ENCODE assay signal across 1 cellular context in the genomic region with DNA sequence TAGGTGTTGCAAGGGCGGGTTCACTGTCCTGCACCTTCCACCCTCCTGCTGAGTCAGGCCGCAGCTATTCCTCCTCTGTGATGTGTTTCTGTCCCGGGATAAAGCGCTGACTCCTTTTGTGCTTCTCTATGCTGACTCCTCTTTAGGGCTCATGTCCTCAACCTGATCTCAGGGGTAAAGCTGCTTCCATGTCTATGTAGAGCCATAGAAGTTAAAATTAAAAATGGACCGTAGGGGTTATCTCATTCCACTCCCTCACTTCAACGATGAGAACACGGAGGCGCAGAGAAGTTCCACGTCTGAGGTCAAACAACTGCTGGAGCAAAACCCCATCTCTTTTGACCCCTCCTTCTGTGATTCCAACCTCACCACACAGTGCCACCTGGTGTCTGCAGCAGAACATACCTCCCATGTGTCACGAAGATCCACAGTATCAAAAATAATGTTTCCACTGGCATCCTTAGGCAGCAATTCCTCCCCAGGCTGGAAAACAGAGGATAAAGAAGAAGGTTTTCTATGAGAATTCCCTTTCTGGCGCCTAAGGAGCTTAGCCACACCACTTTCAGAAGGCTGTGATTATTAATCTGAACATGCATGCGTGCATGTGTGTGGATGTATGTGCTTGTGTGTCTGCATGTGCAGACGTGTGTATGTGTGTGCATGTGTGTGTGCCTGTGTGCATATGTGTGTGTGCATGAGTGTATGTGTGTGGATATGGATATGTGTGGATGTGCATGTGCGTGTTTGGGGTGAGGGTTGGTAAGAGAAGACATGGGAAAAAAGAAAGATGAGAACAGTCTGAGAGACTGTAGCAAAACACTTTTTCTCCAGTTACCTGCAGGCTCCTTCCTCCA.
TF ChIP-seq lines count a peak whose summit lies in the region.

No MANE protein-coding gene starts in this region.

TF ChIP-seq in HepG2, 621 proteins besides CTCF, POLR2A, EP300 and RAD21 (continued from another document and continues in another):
- TF ChIP-seq, protein P1, sequence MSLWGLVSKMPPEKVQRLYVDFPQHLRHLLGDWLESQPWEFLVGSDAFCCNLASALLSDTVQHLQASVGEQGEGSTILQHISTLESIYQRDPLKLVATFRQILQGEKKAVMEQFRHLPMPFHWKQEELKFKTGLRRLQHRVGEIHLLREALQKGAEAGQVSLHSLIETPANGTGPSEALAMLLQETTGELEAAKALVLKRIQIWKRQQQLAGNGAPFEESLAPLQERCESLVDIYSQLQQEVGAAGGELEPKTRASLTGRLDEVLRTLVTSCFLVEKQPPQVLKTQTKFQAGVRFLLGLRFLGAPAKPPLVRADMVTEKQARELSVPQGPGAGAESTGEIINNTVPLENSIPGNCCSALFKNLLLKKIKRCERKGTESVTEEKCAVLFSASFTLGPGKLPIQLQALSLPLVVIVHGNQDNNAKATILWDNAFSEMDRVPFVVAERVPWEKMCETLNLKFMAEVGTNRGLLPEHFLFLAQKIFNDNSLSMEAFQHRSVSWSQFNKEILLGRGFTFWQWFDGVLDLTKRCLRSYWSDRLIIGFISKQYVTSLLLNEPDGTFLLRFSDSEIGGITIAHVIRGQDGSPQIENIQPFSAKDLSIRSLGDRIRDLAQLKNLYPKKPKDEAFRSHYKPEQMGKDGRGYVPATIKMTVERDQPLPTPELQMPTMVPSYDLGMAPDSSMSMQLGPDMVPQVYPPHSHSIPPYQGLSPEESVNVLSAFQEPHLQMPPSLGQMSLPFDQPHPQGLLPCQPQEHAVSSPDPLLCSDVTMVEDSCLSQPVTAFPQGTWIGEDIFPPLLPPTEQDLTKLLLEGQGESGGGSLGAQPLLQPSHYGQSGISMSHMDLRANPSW (CRISPR knock-in tag; IDR thresholded peaks at IDR 0.05; ENCODE audit: borderline replicate concordance), result peak; percentile 30; the same call in 1 of the 2 replicates
- no peak for TF ChIP-seq ETV6 (CRISPR knock-in tag; conservative IDR thresholded peaks at IDR 0.05)
- TF ChIP-seq POGZ (CRISPR knock-in tag; IDR thresholded peaks at IDR 0.05), result peak; percentile 70
- TF ChIP-seq, protein P2, sequence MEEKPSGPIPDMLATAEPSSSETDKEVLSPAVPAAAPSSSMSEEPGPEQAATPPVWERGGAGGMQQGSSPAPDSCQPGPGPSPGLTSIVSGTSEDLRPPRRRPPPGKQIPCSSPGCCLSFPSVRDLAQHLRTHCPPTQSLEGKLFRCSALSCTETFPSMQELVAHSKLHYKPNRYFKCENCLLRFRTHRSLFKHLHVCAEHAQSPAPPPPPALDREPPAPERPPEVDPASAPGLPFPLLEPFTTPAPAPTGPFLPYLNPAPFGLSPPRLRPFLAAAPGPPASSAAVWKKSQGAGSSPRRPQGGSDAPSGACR (CRISPR knock-in tag; IDR thresholded peaks at IDR 0.05), result no peak
- TF ChIP-seq KLF12 (CRISPR knock-in tag; IDR thresholded peaks at IDR 0.05; ENCODE audit: borderline replicate concordance), result no peak
- TF ChIP-seq ZNF331 (CRISPR knock-in tag; IDR thresholded peaks at IDR 0.05), result 0 out of 2 replicates have a peak, but pooled peaks have one; percentile 14
- TF ChIP-seq, protein P3, sequence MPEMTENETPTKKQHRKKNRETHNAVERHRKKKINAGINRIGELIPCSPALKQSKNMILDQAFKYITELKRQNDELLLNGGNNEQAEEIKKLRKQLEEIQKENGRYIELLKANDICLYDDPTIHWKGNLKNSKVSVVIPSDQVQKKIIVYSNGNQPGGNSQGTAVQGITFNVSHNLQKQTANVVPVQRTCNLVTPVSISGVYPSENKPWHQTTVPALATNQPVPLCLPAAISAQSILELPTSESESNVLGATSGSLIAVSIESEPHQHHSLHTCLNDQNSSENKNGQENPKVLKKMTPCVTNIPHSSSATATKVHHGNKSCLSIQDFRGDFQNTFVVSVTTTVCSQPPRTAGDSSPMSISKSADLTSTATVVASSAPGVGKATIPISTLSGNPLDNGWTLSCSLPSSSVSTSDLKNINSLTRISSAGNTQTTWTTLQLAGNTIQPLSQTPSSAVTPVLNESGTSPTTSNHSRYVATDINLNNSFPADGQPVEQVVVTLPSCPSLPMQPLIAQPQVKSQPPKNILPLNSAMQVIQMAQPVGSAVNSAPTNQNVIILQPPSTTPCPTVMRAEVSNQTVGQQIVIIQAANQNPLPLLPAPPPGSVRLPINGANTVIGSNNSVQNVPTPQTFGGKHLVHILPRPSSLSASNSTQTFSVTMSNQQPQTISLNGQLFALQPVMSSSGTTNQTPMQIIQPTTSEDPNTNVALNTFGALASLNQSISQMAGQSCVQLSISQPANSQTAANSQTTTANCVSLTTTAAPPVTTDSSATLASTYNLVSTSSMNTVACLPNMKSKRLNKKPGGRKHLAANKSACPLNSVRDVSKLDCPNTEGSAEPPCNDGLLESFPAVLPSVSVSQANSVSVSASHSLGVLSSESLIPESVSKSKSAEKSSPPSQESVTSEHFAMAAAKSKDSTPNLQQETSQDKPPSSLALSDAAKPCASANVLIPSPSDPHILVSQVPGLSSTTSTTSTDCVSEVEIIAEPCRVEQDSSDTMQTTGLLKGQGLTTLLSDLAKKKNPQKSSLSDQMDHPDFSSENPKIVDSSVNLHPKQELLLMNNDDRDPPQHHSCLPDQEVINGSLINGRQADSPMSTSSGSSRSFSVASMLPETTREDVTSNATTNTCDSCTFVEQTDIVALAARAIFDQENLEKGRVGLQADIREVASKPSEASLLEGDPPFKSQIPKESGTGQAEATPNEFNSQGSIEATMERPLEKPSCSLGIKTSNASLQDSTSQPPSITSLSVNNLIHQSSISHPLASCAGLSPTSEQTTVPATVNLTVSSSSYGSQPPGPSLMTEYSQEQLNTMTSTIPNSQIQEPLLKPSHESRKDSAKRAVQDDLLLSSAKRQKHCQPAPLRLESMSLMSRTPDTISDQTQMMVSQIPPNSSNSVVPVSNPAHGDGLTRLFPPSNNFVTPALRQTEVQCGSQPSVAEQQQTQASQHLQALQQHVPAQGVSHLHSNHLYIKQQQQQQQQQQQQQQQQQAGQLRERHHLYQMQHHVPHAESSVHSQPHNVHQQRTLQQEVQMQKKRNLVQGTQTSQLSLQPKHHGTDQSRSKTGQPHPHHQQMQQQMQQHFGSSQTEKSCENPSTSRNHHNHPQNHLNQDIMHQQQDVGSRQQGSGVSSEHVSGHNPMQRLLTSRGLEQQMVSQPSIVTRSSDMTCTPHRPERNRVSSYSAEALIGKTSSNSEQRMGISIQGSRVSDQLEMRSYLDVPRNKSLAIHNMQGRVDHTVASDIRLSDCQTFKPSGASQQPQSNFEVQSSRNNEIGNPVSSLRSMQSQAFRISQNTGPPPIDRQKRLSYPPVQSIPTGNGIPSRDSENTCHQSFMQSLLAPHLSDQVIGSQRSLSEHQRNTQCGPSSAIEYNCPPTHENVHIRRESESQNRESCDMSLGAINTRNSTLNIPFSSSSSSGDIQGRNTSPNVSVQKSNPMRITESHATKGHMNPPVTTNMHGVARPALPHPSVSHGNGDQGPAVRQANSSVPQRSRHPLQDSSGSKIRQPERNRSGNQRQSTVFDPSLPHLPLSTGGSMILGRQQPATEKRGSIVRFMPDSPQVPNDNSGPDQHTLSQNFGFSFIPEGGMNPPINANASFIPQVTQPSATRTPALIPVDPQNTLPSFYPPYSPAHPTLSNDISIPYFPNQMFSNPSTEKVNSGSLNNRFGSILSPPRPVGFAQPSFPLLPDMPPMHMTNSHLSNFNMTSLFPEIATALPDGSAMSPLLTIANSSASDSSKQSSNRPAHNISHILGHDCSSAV (CRISPR knock-in tag; IDR thresholded peaks at IDR 0.05; ENCODE audit: borderline replicate concordance), result no peak
- TF ChIP-seq TOE1 (CRISPR knock-in tag; IDR thresholded peaks at IDR 0.05), result no peak
- TF ChIP-seq ZNF672 (CRISPR knock-in tag; IDR thresholded peaks at IDR 0.05), result no peak
- no peak for TF ChIP-seq MTF1 (CRISPR knock-in tag; IDR thresholded peaks at IDR 0.05)
- TF ChIP-seq BHLHE40 (IDR thresholded peaks at IDR 0.05; ENCODE audit: low read length), result no peak
- TF ChIP-seq KDM6A (CRISPR knock-in tag; IDR thresholded peaks at IDR 0.05; ENCODE audit: low read depth), result no peak
- TF ChIP-seq, protein P4, sequence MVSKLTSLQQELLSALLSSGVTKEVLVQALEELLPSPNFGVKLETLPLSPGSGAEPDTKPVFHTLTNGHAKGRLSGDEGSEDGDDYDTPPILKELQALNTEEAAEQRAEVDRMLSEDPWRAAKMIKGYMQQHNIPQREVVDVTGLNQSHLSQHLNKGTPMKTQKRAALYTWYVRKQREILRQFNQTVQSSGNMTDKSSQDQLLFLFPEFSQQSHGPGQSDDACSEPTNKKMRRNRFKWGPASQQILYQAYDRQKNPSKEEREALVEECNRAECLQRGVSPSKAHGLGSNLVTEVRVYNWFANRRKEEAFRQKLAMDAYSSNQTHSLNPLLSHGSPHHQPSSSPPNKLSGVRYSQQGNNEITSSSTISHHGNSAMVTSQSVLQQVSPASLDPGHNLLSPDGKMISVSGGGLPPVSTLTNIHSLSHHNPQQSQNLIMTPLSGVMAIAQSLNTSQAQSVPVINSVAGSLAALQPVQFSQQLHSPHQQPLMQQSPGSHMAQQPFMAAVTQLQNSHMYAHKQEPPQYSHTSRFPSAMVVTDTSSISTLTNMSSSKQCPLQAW (CRISPR knock-in tag; IDR thresholded peaks at IDR 0.05), result peak; percentile 58; the same call in 1 of the 2 replicates
- TF ChIP-seq, protein P5, sequence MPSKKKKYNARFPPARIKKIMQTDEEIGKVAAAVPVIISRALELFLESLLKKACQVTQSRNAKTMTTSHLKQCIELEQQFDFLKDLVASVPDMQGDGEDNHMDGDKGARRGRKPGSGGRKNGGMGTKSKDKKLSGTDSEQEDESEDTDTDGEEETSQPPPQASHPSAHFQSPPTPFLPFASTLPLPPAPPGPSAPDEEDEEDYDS (CRISPR knock-in tag; IDR thresholded peaks at IDR 0.05), result no peak
- TF ChIP-seq ZFP41 (CRISPR knock-in tag; IDR thresholded peaks at IDR 0.05; ENCODE audit: borderline replicate concordance), result no peak
- TF ChIP-seq ESRRA (CRISPR knock-in tag; IDR thresholded peaks at IDR 0.05; ENCODE audit: low read depth), result no peak
- TF ChIP-seq ZNF44 (CRISPR knock-in tag; IDR thresholded peaks at IDR 0.05), result no peak
- no peak for TF ChIP-seq NBN (conservative IDR thresholded peaks at IDR 0.05)
- TF ChIP-seq NR2F6 (IDR thresholded peaks at IDR 0.05), result 0 out of 2 replicates have a peak, but pooled peaks have one; percentile 19
- TF ChIP-seq NR2F6 (CRISPR knock-in tag; IDR thresholded peaks at IDR 0.05), result peak; percentile 46; the same call in 1 of the 2 replicates
- peak; percentile 34; the same call in 1 of the 2 replicates for TF ChIP-seq SALL1 (CRISPR knock-in tag; IDR thresholded peaks at IDR 0.05)
- no peak for TF ChIP-seq TSC22D2 (CRISPR knock-in tag; IDR thresholded peaks at IDR 0.05; ENCODE audit: borderline replicate concordance)
- TF ChIP-seq ZBTB38 (CRISPR knock-in tag; IDR thresholded peaks at IDR 0.05), result 0 out of 2 replicates have a peak, but pooled peaks have one; percentile 22
- TF ChIP-seq ZNF709 (CRISPR knock-in tag; IDR thresholded peaks at IDR 0.05), result no peak
- TF ChIP-seq, protein P6, sequence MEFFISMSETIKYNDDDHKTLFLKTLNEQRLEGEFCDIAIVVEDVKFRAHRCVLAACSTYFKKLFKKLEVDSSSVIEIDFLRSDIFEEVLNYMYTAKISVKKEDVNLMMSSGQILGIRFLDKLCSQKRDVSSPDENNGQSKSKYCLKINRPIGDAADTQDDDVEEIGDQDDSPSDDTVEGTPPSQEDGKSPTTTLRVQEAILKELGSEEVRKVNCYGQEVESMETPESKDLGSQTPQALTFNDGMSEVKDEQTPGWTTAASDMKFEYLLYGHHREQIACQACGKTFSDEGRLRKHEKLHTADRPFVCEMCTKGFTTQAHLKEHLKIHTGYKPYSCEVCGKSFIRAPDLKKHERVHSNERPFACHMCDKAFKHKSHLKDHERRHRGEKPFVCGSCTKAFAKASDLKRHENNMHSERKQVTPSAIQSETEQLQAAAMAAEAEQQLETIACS (CRISPR knock-in tag; IDR thresholded peaks at IDR 0.05), result no peak
- 0 out of 2 replicates have a peak, but pooled peaks have one; percentile 23 for TF ChIP-seq PITX1 (CRISPR knock-in tag; IDR thresholded peaks at IDR 0.05)
- TF ChIP-seq, protein P7, sequence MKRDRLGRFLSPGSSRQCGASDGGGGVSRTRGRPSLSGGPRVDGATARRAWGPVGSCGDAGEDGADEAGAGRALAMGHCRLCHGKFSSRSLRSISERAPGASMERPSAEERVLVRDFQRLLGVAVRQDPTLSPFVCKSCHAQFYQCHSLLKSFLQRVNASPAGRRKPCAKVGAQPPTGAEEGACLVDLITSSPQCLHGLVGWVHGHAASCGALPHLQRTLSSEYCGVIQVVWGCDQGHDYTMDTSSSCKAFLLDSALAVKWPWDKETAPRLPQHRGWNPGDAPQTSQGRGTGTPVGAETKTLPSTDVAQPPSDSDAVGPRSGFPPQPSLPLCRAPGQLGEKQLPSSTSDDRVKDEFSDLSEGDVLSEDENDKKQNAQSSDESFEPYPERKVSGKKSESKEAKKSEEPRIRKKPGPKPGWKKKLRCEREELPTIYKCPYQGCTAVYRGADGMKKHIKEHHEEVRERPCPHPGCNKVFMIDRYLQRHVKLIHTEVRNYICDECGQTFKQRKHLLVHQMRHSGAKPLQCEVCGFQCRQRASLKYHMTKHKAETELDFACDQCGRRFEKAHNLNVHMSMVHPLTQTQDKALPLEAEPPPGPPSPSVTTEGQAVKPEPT (CRISPR knock-in tag; IDR thresholded peaks at IDR 0.05; ENCODE audit: low read depth), result no peak
- no peak for TF ChIP-seq ZNF121 (CRISPR knock-in tag; IDR thresholded peaks at IDR 0.05)
- TF ChIP-seq, protein P8, sequence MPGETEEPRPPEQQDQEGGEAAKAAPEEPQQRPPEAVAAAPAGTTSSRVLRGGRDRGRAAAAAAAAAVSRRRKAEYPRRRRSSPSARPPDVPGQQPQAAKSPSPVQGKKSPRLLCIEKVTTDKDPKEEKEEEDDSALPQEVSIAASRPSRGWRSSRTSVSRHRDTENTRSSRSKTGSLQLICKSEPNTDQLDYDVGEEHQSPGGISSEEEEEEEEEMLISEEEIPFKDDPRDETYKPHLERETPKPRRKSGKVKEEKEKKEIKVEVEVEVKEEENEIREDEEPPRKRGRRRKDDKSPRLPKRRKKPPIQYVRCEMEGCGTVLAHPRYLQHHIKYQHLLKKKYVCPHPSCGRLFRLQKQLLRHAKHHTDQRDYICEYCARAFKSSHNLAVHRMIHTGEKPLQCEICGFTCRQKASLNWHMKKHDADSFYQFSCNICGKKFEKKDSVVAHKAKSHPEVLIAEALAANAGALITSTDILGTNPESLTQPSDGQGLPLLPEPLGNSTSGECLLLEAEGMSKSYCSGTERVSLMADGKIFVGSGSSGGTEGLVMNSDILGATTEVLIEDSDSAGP (CRISPR knock-in tag; IDR thresholded peaks at IDR 0.05; ENCODE audit: borderline replicate concordance), result no peak
- no peak for TF ChIP-seq ZNF75D (CRISPR knock-in tag; IDR thresholded peaks at IDR 0.05; ENCODE audit: borderline replicate concordance)
- no peak for TF ChIP-seq POLR2AphosphoS5 (IDR thresholded peaks at IDR 0.05; ENCODE audit: low read depth, low read length)
- no peak for TF ChIP-seq KLF6 (CRISPR knock-in tag; IDR thresholded peaks at IDR 0.05)
- TF ChIP-seq TAF15 (IDR thresholded peaks at IDR 0.05; ENCODE audit: low read depth, low read length, poor library complexity, severe bottlenecking), result no peak
- TF ChIP-seq SMAD1 (CRISPR knock-in tag; IDR thresholded peaks at IDR 0.05; ENCODE audit: borderline replicate concordance, low read depth), result no peak
- TF ChIP-seq IRF2 (CRISPR knock-in tag; IDR thresholded peaks at IDR 0.05), result no peak
- no peak for TF ChIP-seq ZNF343 (CRISPR knock-in tag; IDR thresholded peaks at IDR 0.05)
- TF ChIP-seq KAT8 (CRISPR knock-in tag; IDR thresholded peaks at IDR 0.05), result no peak
- peak; percentile 26 for TF ChIP-seq XRCC5 (optimal IDR thresholded peaks at IDR 0.05; ENCODE audit: low read length)
- no peak for TF ChIP-seq ZFP90 (CRISPR knock-in tag; IDR thresholded peaks at IDR 0.05; ENCODE audit: borderline replicate concordance)
- TF ChIP-seq MTF2 (CRISPR knock-in tag; IDR thresholded peaks at IDR 0.05; ENCODE audit: borderline replicate concordance), result no peak
